8 cellular contexts compared by ENCODE assay signal in the genomic region with DNA sequence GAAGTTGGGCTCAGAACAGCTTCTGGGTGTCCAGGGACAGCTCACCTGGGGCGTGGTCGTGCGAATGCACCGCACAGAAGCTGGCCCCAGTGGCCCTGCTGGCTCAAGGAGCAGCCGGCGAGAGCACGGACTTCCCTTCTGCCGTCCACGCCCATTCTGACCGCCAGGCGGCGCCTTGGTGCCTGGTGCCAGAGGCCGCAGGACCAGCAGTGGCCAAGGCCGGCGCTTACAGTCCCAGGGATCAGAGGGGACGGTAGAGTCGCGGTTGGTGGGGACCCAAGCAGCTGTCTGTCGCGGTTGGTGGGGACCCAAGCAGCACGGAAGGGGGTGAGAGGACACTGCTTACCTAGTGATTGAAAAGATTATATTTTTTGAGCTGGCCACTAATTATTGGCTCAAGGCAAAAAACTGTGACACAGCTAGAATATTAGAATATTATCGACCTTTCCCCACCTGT. TPM values are rescaled to one million over a fixed set of nuclear protein-coding genes. Genes with fewer than 3 reads are reported as not detected.
DNase-seq lines count a peak whose midpoint lies in the region; ATAC-seq and TF ChIP-seq lines count a peak whose summit lies in the region.

No MANE protein-coding gene starts in this region.

- no peak for TF ChIP-seq POLR2A in erythroblast (IDR thresholded peaks at IDR 0.05; ENCODE audit: low read length)

- no peak overlapping the region for H3K27ac Mint-ChIP-seq in activated CD8-positive, alpha-beta T cell treated with anti-CD3 and anti-CD28 coated beads for 36 hours

- DNase-seq in NCI-H82 (lab: John Stamatoyannopoulos, UW), result peak; percentile 89
- peak; percentile 79 for DNase-seq in activated CD8-positive, alpha-beta T cell treated with anti-CD3 and anti-CD28 coated beads for 36 hours
- peak; percentile 75 to 84 for DNase-seq in erythroblast (lab: John Stamatoyannopoulos, UW)
- DNase-seq in myocyte (ENCODE audit: low read depth), result peak; percentile 78
- DNase-seq in stimulated activated naive CD4-positive, alpha-beta T cell (lab: John Stamatoyannopoulos, UW), result peak in 4 of 6 experiments; percentile 2 to 29 (median 10)

- H3K36me3 Mint-ChIP-seq in activated CD8-positive, alpha-beta T cell treated with anti-CD3 and anti-CD28 coated beads for 36 hours (ENCODE audit: low read depth), result no peaks in the 10 kb centered on the region

- H3K4me1 Mint-ChIP-seq in activated CD8-positive, alpha-beta T cell treated with anti-CD3 and anti-CD28 coated beads for 36 hours (ENCODE audit: low read depth), result no peaks in the 10 kb centered on the region

- peaks cover 2% of the 10 kb centered on the region for H3K27me3 Mint-ChIP-seq in activated CD8-positive, alpha-beta T cell treated with anti-CD3 and anti-CD28 coated beads for 36 hours

- intact Hi-C loops in activated CD8-positive, alpha-beta T cell treated with anti-CD3 and anti-CD28 coated beads for 36 hours (cut with micrococcal nuclease), result loop anchor here (5.0 kb wide), 1 partner anchor 542 kb away; no protein-coding TSS in a partner anchor

- POLR2A ChIA-PET in activated CD8-positive, alpha-beta T cell treated with anti-CD3 and anti-CD28 coated beads for 36 hours (lab: Charles Lee), result no interaction called here

- peak; percentile 48 for ATAC-seq in GM18867 (IDR thresholded peaks at IDR 0.05; ENCODE audit: unreplicated experiment)
- peak; percentile 66 for ATAC-seq in activated CD8-positive, alpha-beta T cell treated with anti-CD3 and anti-CD28 coated beads for 36 hours
- no peak for ATAC-seq in HG02840 (IDR thresholded peaks at IDR 0.05; ENCODE audit: low FRiP score, unreplicated experiment)
- ATAC-seq in GM19463 (IDR thresholded peaks at IDR 0.05; ENCODE audit: unreplicated experiment), result no peak

- CTCF ChIA-PET in activated CD8-positive, alpha-beta T cell treated with anti-CD3 and anti-CD28 coated beads for 36 hours (lab: Charles Lee), result interaction anchor here (0.6 to 5.0 kb wide), 71 partner anchors 9 to 870 kb away, joined by 3 to 59 read pairs (median 4); a partner anchor contains a TSS

- H3K4me3 Mint-ChIP-seq in activated CD8-positive, alpha-beta T cell treated with anti-CD3 and anti-CD28 coated beads for 36 hours, result no peak overlapping the region

- no peaks in the 10 kb centered on the region for H3K9me3 Mint-ChIP-seq in activated CD8-positive, alpha-beta T cell treated with anti-CD3 and anti-CD28 coated beads for 36 hours

- TF ChIP-seq CTCF in activated CD8-positive, alpha-beta T cell treated with anti-CD3 and anti-CD28 coated beads for 36 hours (IDR thresholded peaks at IDR 0.05), result peak; percentile 90

RNA-seq across cellular contexts. Expression of a gene that starts 25.7 kb away (rescaled TPM):
- total RNA-seq in activated CD8-positive, alpha-beta T cell treated with anti-CD3 and anti-CD28 coated beads for 36 hours, result 1 to 10 TPM; 3.5 to 4.7 TPM
- total RNA-seq in myocyte, result 0.27 TPM in 1 of 2 replicates, not detected in the other
- polyA plus RNA-seq in myocyte (2012), result not detected

Comparison
In these comparisons a context has a peak if more than half of its experiments do, and no peak if none do; other contexts are left out.
1. ATAC-seq: peak in GM18867 (single experiment) and activated CD8-positive, alpha-beta T cell treated with anti-CD3 and anti-CD28 coated beads for 36 hours (single experiment); none in HG02840 (single experiment) and GM19463 (single experiment).
2. DNase-seq: peak in every context shown above with its lines; median percentile 89 in NCI-H82; 80 in erythroblast; 79 in activated CD8-positive, alpha-beta T cell treated with anti-CD3 and anti-CD28 coated beads for 36 hours; 78 in myocyte; 10 in stimulated activated naive CD4-positive, alpha-beta T cell.